1 cellular context compared by ENCODE assay signal in the genomic region with DNA sequence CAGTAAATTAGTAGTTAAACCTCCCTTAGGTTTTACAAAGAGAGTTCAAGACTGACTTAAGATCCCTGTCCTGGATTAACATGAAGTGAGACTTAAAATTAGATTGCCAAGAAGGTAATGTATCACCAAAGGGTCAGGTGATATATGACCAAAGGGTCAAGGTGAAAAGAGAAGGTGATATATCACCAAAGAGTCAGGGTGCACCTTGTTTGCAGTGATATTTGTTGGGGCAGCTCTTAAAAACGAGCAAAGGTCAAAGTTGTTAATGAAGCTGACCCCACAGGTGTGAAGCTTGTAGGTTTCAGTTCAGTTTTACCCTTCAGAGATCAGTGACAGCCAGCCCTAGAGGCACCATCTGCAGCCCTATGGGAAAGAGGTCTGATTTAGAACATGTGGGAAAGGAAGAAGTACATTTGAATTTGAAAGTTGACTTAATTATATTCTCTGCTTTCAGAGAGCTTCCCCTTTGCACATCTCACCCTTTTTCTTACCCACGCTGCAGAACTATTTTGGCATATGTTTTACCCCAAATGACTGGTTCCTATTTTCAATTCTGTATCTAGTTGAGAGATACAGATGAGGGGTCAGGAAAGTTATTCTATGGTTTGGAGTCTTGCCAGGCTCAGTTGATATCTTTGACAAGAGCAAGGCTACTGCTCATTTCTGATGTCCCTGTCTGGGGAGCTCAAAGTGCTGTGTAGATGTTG.
TF ChIP-seq lines count a peak whose summit lies in the region.

No MANE protein-coding gene starts in this region.

TF ChIP-seq in GM12878, 131 proteins besides CTCF, POLR2A, EP300 and RAD21 (continued from another document and continues in another):
- TF ChIP-seq, protein P1, sequence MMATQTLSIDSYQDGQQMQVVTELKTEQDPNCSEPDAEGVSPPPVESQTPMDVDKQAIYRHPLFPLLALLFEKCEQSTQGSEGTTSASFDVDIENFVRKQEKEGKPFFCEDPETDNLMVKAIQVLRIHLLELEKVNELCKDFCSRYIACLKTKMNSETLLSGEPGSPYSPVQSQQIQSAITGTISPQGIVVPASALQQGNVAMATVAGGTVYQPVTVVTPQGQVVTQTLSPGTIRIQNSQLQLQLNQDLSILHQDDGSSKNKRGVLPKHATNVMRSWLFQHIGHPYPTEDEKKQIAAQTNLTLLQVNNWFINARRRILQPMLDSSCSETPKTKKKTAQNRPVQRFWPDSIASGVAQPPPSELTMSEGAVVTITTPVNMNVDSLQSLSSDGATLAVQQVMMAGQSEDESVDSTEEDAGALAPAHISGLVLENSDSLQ (IDR thresholded peaks at IDR 0.05) = peak; percentile 84
- TF ChIP-seq SMAD1 (IDR thresholded peaks at IDR 0.05; ENCODE audit: low read depth, partially characterized antibody) (peak; percentile 99), JUNB (IDR thresholded peaks at IDR 0.05) (peak; percentile 90), ZNF217 (IDR thresholded peaks at IDR 0.05) (peak; percentile 57; the same call in 1 of the 2 replicates), TCF12 (IDR thresholded peaks at IDR 0.05; ENCODE audit: low read depth, low read length) (peak; percentile 98), RELA (IDR thresholded peaks at IDR 0.05; ENCODE audit: borderline replicate concordance, partially characterized antibody) (peak; percentile 40), BHLHE40 (IDR thresholded peaks at IDR 0.05; ENCODE audit: borderline replicate concordance in 1 of 2, low read depth in 2 of 2, low read length in 1 of 2) (peak; percentile 80 to 85), DPF2 (IDR thresholded peaks at IDR 0.05) (peak; percentile 93), FOXK2 (IDR thresholded peaks at IDR 0.05) (no peak), MEF2A (IDR thresholded peaks at IDR 0.05; ENCODE audit: insufficient read depth, low read depth, low read length) (peak; percentile 96), MEF2B (IDR thresholded peaks at IDR 0.05; ENCODE audit: partially characterized antibody, poor library complexity, severe bottlenecking) (peak; percentile 100), CBX3 (IDR thresholded peaks at IDR 0.05; ENCODE audit: borderline replicate concordance, low read depth) (no peak), SREBF1 (IDR thresholded peaks at IDR 0.05; ENCODE audit: low read length) (no peak), PAX5 (IDR thresholded peaks at IDR 0.05; ENCODE audit: borderline replicate concordance, low read depth, low read length) (no peak; the same call in none of the 2 replicates), TCF3 (IDR thresholded peaks at IDR 0.05; ENCODE audit: borderline replicate concordance, insufficient read depth, low read depth, low read length) (peak; percentile 70; the same call in 1 of the 2 replicates), NR2F1 (conservative IDR thresholded peaks at IDR 0.05) (peak; percentile 100), HDGF (IDR thresholded peaks at IDR 0.05) (peak; percentile 36; the same call in 1 of the 2 replicates), MTA3 (IDR thresholded peaks at IDR 0.05; ENCODE audit: borderline replicate concordance, low read length) (0 out of 2 replicates have a peak, but pooled peaks have one; percentile 53), SMC3 (IDR thresholded peaks at IDR 0.05; ENCODE audit: borderline replicate concordance, low read length) (peak; percentile 48; the same call in 1 of the 2 replicates), MLLT1 (IDR thresholded peaks at IDR 0.05) (no peak), TARDBP (IDR thresholded peaks at IDR 0.05; ENCODE audit: borderline replicate concordance) (0 out of 2 replicates have a peak, but pooled peaks have one; percentile 35), CHD2 (IDR thresholded peaks at IDR 0.05; ENCODE audit: borderline replicate concordance, low read depth, low read length) (peak; percentile 81; the same call in 1 of the 2 replicates), USF2 (IDR thresholded peaks at IDR 0.05; ENCODE audit: borderline replicate concordance, low read depth, low read length) (no peak), ATF7 (IDR thresholded peaks at IDR 0.05; ENCODE audit: low read depth) (peak; percentile 89), POLR2AphosphoS5 (IDR thresholded peaks at IDR 0.05; ENCODE audit: low read length) (peak; percentile 96), BMI1 (IDR thresholded peaks at IDR 0.05; ENCODE audit: borderline replicate concordance) (peak; percentile 81), TCF7 (IDR thresholded peaks at IDR 0.05; ENCODE audit: borderline replicate concordance) (peak; percentile 67; the same call in 1 of the 2 replicates), USF1 (IDR thresholded peaks at IDR 0.05; ENCODE audit: borderline replicate concordance, extremely low read length, insufficient read depth, low read depth, low read length) (no peak), MTA2 (IDR thresholded peaks at IDR 0.05; ENCODE audit: low read depth) (peak; percentile 99), SP1 (IDR thresholded peaks at IDR 0.05; ENCODE audit: low read depth, low read length) (peak; percentile 63), NBN (IDR thresholded peaks at IDR 0.05) (peak; percentile 93), ZBTB40 (IDR thresholded peaks at IDR 0.05; ENCODE audit: borderline replicate concordance) (no peak; the same call in 1 of the 2 replicates), SMAD5 (IDR thresholded peaks at IDR 0.05; ENCODE audit: low read depth) (peak; percentile 82; the same call in 1 of the 2 replicates), ETV6 (conservative IDR thresholded peaks at IDR 0.05 in 1 of 2, IDR thresholded peaks at IDR 0.05 in 1 of 2; ENCODE audit: borderline replicate concordance in 1 of 2, low read depth in 1 of 2) (peak in 1 of 2 experiments; percentile 83; a peak in 1 of 4 replicates), ZNF24 (IDR thresholded peaks at IDR 0.05) (0 out of 2 replicates have a peak, but pooled peaks have one; percentile 6), ZNF622 (IDR thresholded peaks at IDR 0.05) (no peak)
- TF ChIP-seq, protein P2, sequence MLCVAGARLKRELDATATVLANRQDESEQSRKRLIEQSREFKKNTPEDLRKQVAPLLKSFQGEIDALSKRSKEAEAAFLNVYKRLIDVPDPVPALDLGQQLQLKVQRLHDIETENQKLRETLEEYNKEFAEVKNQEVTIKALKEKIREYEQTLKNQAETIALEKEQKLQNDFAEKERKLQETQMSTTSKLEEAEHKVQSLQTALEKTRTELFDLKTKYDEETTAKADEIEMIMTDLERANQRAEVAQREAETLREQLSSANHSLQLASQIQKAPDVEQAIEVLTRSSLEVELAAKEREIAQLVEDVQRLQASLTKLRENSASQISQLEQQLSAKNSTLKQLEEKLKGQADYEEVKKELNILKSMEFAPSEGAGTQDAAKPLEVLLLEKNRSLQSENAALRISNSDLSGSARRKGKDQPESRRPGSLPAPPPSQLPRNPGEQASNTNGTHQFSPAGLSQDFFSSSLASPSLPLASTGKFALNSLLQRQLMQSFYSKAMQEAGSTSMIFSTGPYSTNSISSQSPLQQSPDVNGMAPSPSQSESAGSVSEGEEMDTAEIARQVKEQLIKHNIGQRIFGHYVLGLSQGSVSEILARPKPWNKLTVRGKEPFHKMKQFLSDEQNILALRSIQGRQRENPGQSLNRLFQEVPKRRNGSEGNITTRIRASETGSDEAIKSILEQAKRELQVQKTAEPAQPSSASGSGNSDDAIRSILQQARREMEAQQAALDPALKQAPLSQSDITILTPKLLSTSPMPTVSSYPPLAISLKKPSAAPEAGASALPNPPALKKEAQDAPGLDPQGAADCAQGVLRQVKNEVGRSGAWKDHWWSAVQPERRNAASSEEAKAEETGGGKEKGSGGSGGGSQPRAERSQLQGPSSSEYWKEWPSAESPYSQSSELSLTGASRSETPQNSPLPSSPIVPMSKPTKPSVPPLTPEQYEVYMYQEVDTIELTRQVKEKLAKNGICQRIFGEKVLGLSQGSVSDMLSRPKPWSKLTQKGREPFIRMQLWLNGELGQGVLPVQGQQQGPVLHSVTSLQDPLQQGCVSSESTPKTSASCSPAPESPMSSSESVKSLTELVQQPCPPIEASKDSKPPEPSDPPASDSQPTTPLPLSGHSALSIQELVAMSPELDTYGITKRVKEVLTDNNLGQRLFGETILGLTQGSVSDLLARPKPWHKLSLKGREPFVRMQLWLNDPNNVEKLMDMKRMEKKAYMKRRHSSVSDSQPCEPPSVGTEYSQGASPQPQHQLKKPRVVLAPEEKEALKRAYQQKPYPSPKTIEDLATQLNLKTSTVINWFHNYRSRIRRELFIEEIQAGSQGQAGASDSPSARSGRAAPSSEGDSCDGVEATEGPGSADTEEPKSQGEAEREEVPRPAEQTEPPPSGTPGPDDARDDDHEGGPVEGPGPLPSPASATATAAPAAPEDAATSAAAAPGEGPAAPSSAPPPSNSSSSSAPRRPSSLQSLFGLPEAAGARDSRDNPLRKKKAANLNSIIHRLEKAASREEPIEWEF (IDR thresholded peaks at IDR 0.05; ENCODE audit: insufficient replicate concordance, low read depth, low read length) = peak; percentile 100
- TF ChIP-seq, protein P3, sequence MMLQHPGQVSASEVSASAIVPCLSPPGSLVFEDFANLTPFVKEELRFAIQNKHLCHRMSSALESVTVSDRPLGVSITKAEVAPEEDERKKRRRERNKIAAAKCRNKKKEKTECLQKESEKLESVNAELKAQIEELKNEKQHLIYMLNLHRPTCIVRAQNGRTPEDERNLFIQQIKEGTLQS (IDR thresholded peaks at IDR 0.05; ENCODE audit: borderline replicate concordance, extremely low read depth, low read depth, low read length) = no peak
- TF ChIP-seq, protein P4, sequence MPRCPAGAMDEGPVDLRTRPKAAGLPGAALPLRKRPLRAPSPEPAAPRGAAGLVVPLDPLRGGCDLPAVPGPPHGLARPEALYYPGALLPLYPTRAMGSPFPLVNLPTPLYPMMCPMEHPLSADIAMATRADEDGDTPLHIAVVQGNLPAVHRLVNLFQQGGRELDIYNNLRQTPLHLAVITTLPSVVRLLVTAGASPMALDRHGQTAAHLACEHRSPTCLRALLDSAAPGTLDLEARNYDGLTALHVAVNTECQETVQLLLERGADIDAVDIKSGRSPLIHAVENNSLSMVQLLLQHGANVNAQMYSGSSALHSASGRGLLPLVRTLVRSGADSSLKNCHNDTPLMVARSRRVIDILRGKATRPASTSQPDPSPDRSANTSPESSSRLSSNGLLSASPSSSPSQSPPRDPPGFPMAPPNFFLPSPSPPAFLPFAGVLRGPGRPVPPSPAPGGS (IDR thresholded peaks at IDR 0.05; ENCODE audit: borderline replicate concordance, insufficient read depth, low read depth, low read length, poor library complexity, severe bottlenecking) = peak; percentile 100
